Comparison of ENCODE assay signal across 1 cellular context in the genomic region with DNA sequence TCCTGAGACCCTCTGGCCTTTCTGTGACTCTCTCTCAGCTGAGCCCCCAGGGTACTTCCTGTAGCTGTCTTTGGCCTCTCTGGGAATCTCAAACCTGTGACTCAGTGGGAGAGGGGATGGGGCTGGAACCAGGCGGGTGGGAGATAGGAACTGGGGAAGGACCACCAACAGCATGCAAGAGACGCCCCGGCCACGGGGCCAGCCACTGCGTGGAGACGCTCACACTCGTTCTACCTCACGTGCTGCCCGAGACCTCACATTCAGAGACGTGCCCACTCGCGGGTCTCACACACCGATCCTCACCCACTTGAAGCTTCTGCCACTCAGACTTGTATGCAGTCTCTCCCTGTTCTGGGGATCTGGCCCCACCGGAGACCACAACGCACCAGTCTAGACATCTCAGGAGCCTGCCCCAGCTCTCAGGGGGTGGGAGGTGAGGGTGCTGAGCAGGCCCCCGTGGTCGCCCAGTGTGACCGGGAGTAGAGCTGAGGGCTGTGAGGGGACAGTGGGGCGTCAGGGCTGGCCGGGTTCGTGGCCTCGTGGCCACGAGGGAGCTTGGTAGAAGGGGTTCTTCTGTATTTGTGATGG.
TF ChIP-seq lines count a peak whose summit lies in the region.

No MANE protein-coding gene starts in this region.

TF ChIP-seq in WTC11, 78 proteins besides CTCF, POLR2A, EP300 and RAD21 (continued from another document):
- TF ChIP-seq ZNF425 (CRISPR knock-in tag; conservative IDR thresholded peaks at IDR 0.05) = no peak
- TF ChIP-seq USF1 (CRISPR knock-in tag; IDR thresholded peaks at IDR 0.05) = no peak
- TF ChIP-seq CREB1 (CRISPR knock-in tag; IDR thresholded peaks at IDR 0.05) = no peak
- TF ChIP-seq NR3C1 (CRISPR knock-in tag; conservative IDR thresholded peaks at IDR 0.05; ENCODE audit: low read depth) = no peak
- TF ChIP-seq ZNF219 (CRISPR knock-in tag; IDR thresholded peaks at IDR 0.05; ENCODE audit: borderline replicate concordance) = no peak
- no peak for TF ChIP-seq ZNF317 (CRISPR knock-in tag; IDR thresholded peaks at IDR 0.05; ENCODE audit: borderline replicate concordance, low read depth)
- no peak for TF ChIP-seq TEAD1 (CRISPR knock-in tag; IDR thresholded peaks at IDR 0.05)
